28 cellular contexts compared by ENCODE assay signal in the genomic region with DNA sequence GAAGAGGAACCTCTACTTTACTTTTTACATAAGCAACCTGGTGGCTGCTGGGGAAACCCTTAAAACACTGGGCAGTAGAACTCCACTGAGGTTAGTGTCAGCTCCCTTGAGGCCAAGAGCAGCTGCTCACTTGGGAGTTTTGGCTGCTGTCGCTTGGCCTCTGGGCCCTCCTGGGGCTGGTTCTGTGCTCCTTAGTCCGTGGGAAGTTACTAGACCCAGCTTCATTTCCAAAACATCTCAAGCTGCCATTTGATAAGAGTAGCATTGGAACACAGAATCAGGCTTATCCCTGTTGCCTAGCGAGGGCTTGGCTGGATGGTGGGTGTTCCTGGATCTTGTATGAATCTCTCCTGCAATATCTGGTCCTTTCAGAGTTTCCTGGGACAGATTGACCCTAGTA. TPM values are rescaled to one million over a fixed set of nuclear protein-coding genes. Genes with fewer than 3 reads are reported as not detected.
DNase-seq lines count a peak whose midpoint lies in the region; ATAC-seq and TF ChIP-seq lines count a peak whose summit lies in the region.
"Had no signal": no experiment of that assay in that cellular context is flagged by ENCODE, and none has a peak within 500 bp of the region (broad histone marks: within the 10 kb centered on the region; RNA-seq: fewer than 3 reads in every experiment).

No MANE protein-coding gene starts in this region.

- ATAC-seq in T-helper 17 cell (no peak), heart right ventricle (peak; percentile 10 to 79 (median 62)), foreskin keratinocyte (no peak)
- ATAC-seq: left colon; sciatic nerve; stimulated activated naive CD8-positive, alpha-beta T cell treated with anti-CD3 and anti-CD28 coated beads, Interleukin-15, Interleukin-2, amounts not matched to agents 100 U/mL and 50 U/mL, for 24 hours had no signal

- H3K36me3 ChIP-seq in heart right ventricle = peaks cover 0 to 99% (median 33%) of the 10 kb centered on the region in 9 donors
- peaks cover 60% of the 10 kb centered on the region for H3K36me3 ChIP-seq in osteoblast (ENCODE audit: insufficient read depth, low read length)
- peaks cover 50% of the 10 kb centered on the region for H3K36me3 ChIP-seq in brain microvascular endothelial cell (replicated peaks)

- H3K4me1 Mint-ChIP-seq in T-helper 17 cell = peaks cover 5% of the 10 kb centered on the region
- H3K4me1 Mint-ChIP-seq: mesothelial cell of epicardium, nephron had no signal

- intact Hi-C loops in heart right ventricle (cut with DNase I) = no loop called here

- peaks cover 42% of the 10 kb centered on the region for H4K20me1 ChIP-seq in osteoblast (ENCODE audit: insufficient read depth, low read length)

- H3K4me2 ChIP-seq in osteoblast (ENCODE audit: insufficient read depth, low read length) = no peak overlapping the region
- H3K4me2 ChIP-seq: KMS-11 had no signal

- in situ Hi-C loops in brain microvascular endothelial cell (cut with HindIII; ENCODE audit: low pct_ligation_motif_present, low sequenced_read_pairs) = no loop called here

- peak overlapping the region; percentile 54 for H3K27ac Mint-ChIP-seq in T-helper 17 cell
- H3K27ac Mint-ChIP-seq: dendritic cell treated with granulocyte-macrophage colony-stimulating factor and Interleukin-4, amounts not matched to agents 40 ng/mL and 50 ng/mL, for 4 days; mesothelial cell of epicardium; nephron had no signal

- H3K4me3 ChIP-seq in heart right ventricle (no peak overlapping the region), osteoblast (ENCODE audit: insufficient read depth, low read length) (no peak overlapping the region), brain microvascular endothelial cell (ENCODE audit: low read depth, low read length) (no peak overlapping the region)
- H3K4me3 ChIP-seq: GM23248, SJSA1, tibial artery had no signal

- DNase-seq in T-helper 17 cell = no peak
- DNase-seq in heart right ventricle = peak; percentile 15 to 35
- peak; percentile 52 for DNase-seq in osteoblast (ENCODE audit: insufficient read length, low spot score, missing footprints)
- DNase-seq in NCI-H510A (lab: John Stamatoyannopoulos, UW) = no peak
- DNase-seq in brain microvascular endothelial cell = no peak
- no peak for DNase-seq in foreskin keratinocyte
- DNase-seq: activated CD4-positive, alpha-beta T cell treated with anti-CD3 and anti-CD28 coated beads for 4 hours; activated CD8-positive, alpha-beta memory T cell treated with anti-CD3 and anti-CD28 coated beads for 24 hours; activated naive CD4-positive, alpha-beta T cell; activated T-cell treated with anti-CD3 and anti-CD28 coated beads, Interleukin-2, amount 50 U/mL, for 48 hours; DMS53; GDM1; GM23248; head of caudate nucleus; left colon; NCI-H1694 treated with DMSO at 0.1 percent for 48 hours; NCI-H2171 treated with DMSO at 0.1 percent for 48 hours; NCI-H526; stimulated activated naive CD8-positive, alpha-beta T cell treated with anti-CD3 and anti-CD28 coated beads, Interleukin-15, Interleukin-2, amounts not matched to agents 100 U/mL and 50 U/mL, for 24 hours; T-helper 1 cell; tibial artery had no signal

- no peaks in the 10 kb centered on the region for H3K36me3 Mint-ChIP-seq in T-helper 17 cell (ENCODE audit: low read depth)

- H3K27ac ChIP-seq in C4-2B = peak overlapping the region; percentile 78
- peak overlapping the region in 2 of 10 donors; percentile 3 to 53 for H3K27ac ChIP-seq in heart right ventricle
- peak overlapping the region; percentile 1 for H3K27ac ChIP-seq in osteoblast (ENCODE audit: low read depth, low read length)
- H3K27ac ChIP-seq in brain microvascular endothelial cell = no peak overlapping the region
- no peak overlapping the region for H3K27ac ChIP-seq in foreskin keratinocyte
- H3K27ac ChIP-seq: GM23248, KMS-11, SJSA1 had no signal

- WGBS in heart right ventricle, 2 donors = 44 to 46% methylated on average over 3 of the region's 3 CpGs

- peaks cover 71% of the 10 kb centered on the region for H3K79me2 ChIP-seq in osteoblast (ENCODE audit: insufficient read depth, low read length)

- H3K27me3 ChIP-seq in heart right ventricle (no peaks in the 10 kb centered on the region), osteoblast (ENCODE audit: insufficient read depth, low read length) (no peaks in the 10 kb centered on the region), brain microvascular endothelial cell (replicated peaks) (no peaks in the 10 kb centered on the region), foreskin keratinocyte (no peaks in the 10 kb centered on the region)
- H3K27me3 ChIP-seq: SJSA1, tibial artery had no signal

- H3K9me3 ChIP-seq in T-helper 17 cell (ENCODE audit: control insufficient read depth, low read length, poor library complexity, severe bottlenecking) (no peaks in the 10 kb centered on the region), heart right ventricle (no peaks in the 10 kb centered on the region), osteoblast (ENCODE audit: low read depth, low read length) (no peaks in the 10 kb centered on the region)
- H3K9me3 ChIP-seq: SJSA1 had no signal

- TF ChIP-seq CTCF in C4-2B (conservative IDR thresholded peaks at IDR 0.05) (no peak), heart right ventricle (IDR thresholded peaks at IDR 0.05) (no peak), osteoblast (IDR thresholded peaks at IDR 0.05; ENCODE audit: extremely low read depth, low read depth, low read length) (no peak), brain microvascular endothelial cell (IDR thresholded peaks at IDR 0.05; ENCODE audit: low read depth, low read length, missing control alignments) (no peak), foreskin keratinocyte (conservative IDR thresholded peaks at IDR 0.05) (no peak)

- no peak overlapping the region for H3K4me3 Mint-ChIP-seq in T-helper 17 cell
- H3K4me3 Mint-ChIP-seq: dendritic cell treated with granulocyte-macrophage colony-stimulating factor and Interleukin-4, amounts not matched to agents 40 ng/mL and 50 ng/mL, for 4 days; mesothelial cell of epicardium; nephron had no signal

- H2AFZ ChIP-seq in osteoblast (ENCODE audit: low read length) = no peak overlapping the region
- H2AFZ ChIP-seq: GM23248 had no signal

- H3K4me1 ChIP-seq in heart right ventricle (peaks cover 0 to 51% (median 34%) of the 10 kb centered on the region in 9 donors), osteoblast (ENCODE audit: insufficient read depth, low read length) (peaks cover 11% of the 10 kb centered on the region), foreskin keratinocyte (no peaks in the 10 kb centered on the region)
- H3K4me1 ChIP-seq: SJSA1 had no signal

- no peaks in the 10 kb centered on the region for H3K27me3 Mint-ChIP-seq in T-helper 17 cell
- H3K27me3 Mint-ChIP-seq: dendritic cell treated with granulocyte-macrophage colony-stimulating factor and Interleukin-4, amounts not matched to agents 40 ng/mL and 50 ng/mL, for 4 days had no signal

RNA-seq across cellular contexts. Expression of gene RNF4, which starts 26.1 kb away (rescaled TPM):
- 100 to 1,000 TPM; 102 to 117 TPM for total RNA-seq in T-helper 17 cell
- total RNA-seq in heart right ventricle = 10 to 100 TPM; 27.4 to 42.1 (median 30.6) TPM
- 10 to 100 TPM; 13.4 to 19.3 TPM for polyA plus RNA-seq in heart right ventricle
- 68.8 and 76.0 TPM in 2 replicates for total RNA-seq in osteoblast
- 45.0 and 45.7 TPM in 2 replicates for total RNA-seq in foreskin keratinocyte
- polyA plus RNA-seq in foreskin keratinocyte = 26.0 and 30.1 TPM in 2 replicates

RNA-seq across cellular contexts. Expression of gene FAM193A, which starts 41.5 kb away (rescaled TPM):
- total RNA-seq in T-helper 17 cell = 10 to 100 TPM; 34.8 to 39.8 TPM
- total RNA-seq in heart right ventricle = 10 to 100 TPM; 12.6 to 20.6 (median 16.3) TPM
- 10 to 100 TPM in 1 of 2 donors, 1 to 10 TPM in 1; 7.5 to 14.3 TPM for polyA plus RNA-seq in heart right ventricle
- total RNA-seq in osteoblast = 22.4 and 23.2 TPM in 2 replicates
- 13.4 and 13.5 TPM in 2 replicates for total RNA-seq in foreskin keratinocyte
- polyA plus RNA-seq in foreskin keratinocyte = 4.9 and 5.6 TPM in 2 replicates

Comparison
In these comparisons a context has a peak if more than half of its experiments do, and no peak if none do; other contexts are left out.
1. H3K27ac ChIP-seq: peak in C4-2B (single experiment) and osteoblast (single experiment); none in brain microvascular endothelial cell (single experiment) and foreskin keratinocyte (single experiment).
2. ATAC-seq: peak in heart right ventricle (8 of 8); none in T-helper 17 cell (single experiment) and foreskin keratinocyte (single experiment).
3. DNase-seq: peak in heart right ventricle (2 of 2) and osteoblast (single experiment); none in T-helper 17 cell (0 of 3), NCI-H510A (single experiment), brain microvascular endothelial cell (single experiment) and foreskin keratinocyte (0 of 2).